In the genomic region with DNA sequence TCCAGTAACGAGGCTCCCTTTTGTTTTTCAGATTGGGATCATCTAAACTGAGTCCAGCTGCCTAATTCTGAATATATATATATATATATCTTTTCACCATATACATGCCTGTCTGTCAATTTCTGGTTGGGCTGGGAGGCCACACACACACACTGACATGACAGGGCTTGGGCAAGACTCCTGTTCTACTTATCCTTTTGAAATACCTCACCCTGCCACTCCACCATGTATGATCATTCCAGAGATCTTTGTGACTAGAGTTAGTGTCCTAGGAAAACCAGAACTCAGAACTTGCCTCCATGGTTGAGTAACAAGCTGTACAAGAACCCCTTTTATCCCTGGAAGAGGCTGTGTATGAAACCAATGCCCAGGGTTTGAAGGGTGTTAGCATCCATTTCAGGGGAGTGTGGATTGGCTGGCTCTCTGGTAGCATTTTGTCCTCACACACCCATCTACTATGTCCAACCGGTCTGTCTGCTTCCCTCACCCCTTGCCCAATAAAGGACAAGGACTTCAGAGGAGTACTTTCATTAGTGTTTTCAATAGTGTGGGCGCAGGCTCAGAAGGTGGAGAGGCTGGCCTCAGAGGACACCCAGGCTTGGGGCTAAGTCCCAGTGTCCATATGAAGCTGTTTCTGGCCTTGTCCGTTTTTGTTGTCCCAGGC, we compare ENCODE assay signal across 8 cellular contexts. TPM values are rescaled to one million over a fixed set of nuclear protein-coding genes. Genes with fewer than 3 reads are reported as not detected.
DNase-seq lines count a peak whose midpoint lies in the region; ATAC-seq and TF ChIP-seq lines count a peak whose summit lies in the region.
"Not testable (repeated sequence)": the region's sequence is repeated elsewhere in the genome, so short reads cannot be mapped to it uniquely, and the experiment has no call there.

No MANE protein-coding gene starts in this region.

- CTCF ChIA-PET in Caco-2 (lab: Charles Lee), result not testable (repeated sequence)
- CTCF ChIA-PET in activated CD8-positive, alpha-beta T cell treated with anti-CD3 and anti-CD28 coated beads, Interleukin-2, amount 10 ng/mL, durations not matched to agents 7 days and 5 days (lab: Charles Lee), result interaction anchor here (1.6 to 8.3 kb wide), 3 partner anchors 23 to 229 kb away, joined by 6 to 736 read pairs (median 84); a partner anchor contains a TSS

- H3K4me3 ChIP-seq in Caco-2 (ENCODE audit: low read depth, low read length); upper lobe of right lung: not testable (repeated sequence)
- H3K4me3 ChIP-seq in HUES64 (ENCODE audit: low read length) (peak overlapping the region; percentile 78), iPS-15b (ENCODE audit: low read depth, low read length) (peak overlapping the region; percentile 58)

- not testable (repeated sequence) for H3K9me3 Mint-ChIP-seq in Caco-2 (ENCODE audit: unreplicated experiment); activated CD8-positive, alpha-beta T cell treated with anti-CD3 and anti-CD28 coated beads, Interleukin-2, amount 10 ng/mL, durations not matched to agents 7 days and 5 days (ENCODE audit: insufficient read depth); brain; nephron progenitor cell

- H3K4me1 ChIP-seq in Caco-2, result peaks cover 25% of the 10 kb centered on the region
- peaks cover 19% of the 10 kb centered on the region; the same call in 1 of the 2 replicates for H3K4me1 ChIP-seq in HUES64 (ENCODE audit: insufficient read depth, low read length)
- H3K4me1 ChIP-seq in iPS-15b (ENCODE audit: control insufficient read depth, insufficient read depth, low read length), result not testable (repeated sequence)
- H3K4me1 ChIP-seq in upper lobe of right lung, result peaks cover 49% of the 10 kb centered on the region

- not testable (repeated sequence) for DNase-seq in Caco-2; activated CD8-positive, alpha-beta T cell treated with anti-CD3 and anti-CD28 coated beads, Interleukin-2, amount 10 ng/mL, durations not matched to agents 7 days and 5 days; nephron progenitor cell; upper lobe of right lung
- DNase-seq in RKO (ENCODE audit: low spot score), result peak; percentile 50

- not testable (repeated sequence) for ATAC-seq in activated CD8-positive, alpha-beta T cell treated with anti-CD3 and anti-CD28 coated beads, Interleukin-2, amount 10 ng/mL, durations not matched to agents 7 days and 5 days; upper lobe of right lung

- WGBS in HUES64, result 85% methylated on average over 3 of the region's 4 CpGs

- H3K9ac ChIP-seq in HUES64 (ENCODE audit: low read depth, low read length), result peak overlapping the region; percentile 96; the same call in 1 of the 2 replicates
- not testable (repeated sequence) for H3K9ac ChIP-seq in iPS-15b (ENCODE audit: low read depth, low read length)

- H3K27ac ChIP-seq in HUES64 (ENCODE audit: low read depth, low read length), result not testable (repeated sequence)
- H3K27ac ChIP-seq in upper lobe of right lung, result peak overlapping the region; percentile 81

- H3K4me1 Mint-ChIP-seq in Caco-2 (ENCODE audit: low read depth, unreplicated experiment) (peaks cover 34% of the 10 kb centered on the region), brain (peaks cover 79% of the 10 kb centered on the region), nephron progenitor cell (peaks cover 78% of the 10 kb centered on the region)
- peaks cover 70% of the 10 kb centered on the region for H3K4me1 Mint-ChIP-seq in activated CD8-positive, alpha-beta T cell treated with anti-CD3 and anti-CD28 coated beads, Interleukin-2, amount 10 ng/mL, durations not matched to agents 7 days and 5 days (ENCODE audit: low read depth)

- not testable (repeated sequence) for H3K27me3 Mint-ChIP-seq in Caco-2 (ENCODE audit: insufficient read depth, unreplicated experiment); activated CD8-positive, alpha-beta T cell treated with anti-CD3 and anti-CD28 coated beads, Interleukin-2, amount 10 ng/mL, durations not matched to agents 7 days and 5 days (ENCODE audit: low read depth); nephron progenitor cell (ENCODE audit: low read depth, poor library complexity)
- peaks cover 29% of the 10 kb centered on the region for H3K27me3 Mint-ChIP-seq in brain

- peak overlapping the region; percentile 96 for H3K27ac Mint-ChIP-seq in Caco-2 (ENCODE audit: unreplicated experiment)
- peak overlapping the region; percentile 91 for H3K27ac Mint-ChIP-seq in activated CD8-positive, alpha-beta T cell treated with anti-CD3 and anti-CD28 coated beads, Interleukin-2, amount 10 ng/mL, durations not matched to agents 7 days and 5 days
- peak overlapping the region in 3 of 5 experiments; percentile 72 to 92 (median 81) for H3K27ac Mint-ChIP-seq in brain
- H3K27ac Mint-ChIP-seq in nephron progenitor cell, result peak overlapping the region; percentile 86

- intact Hi-C loops in Caco-2 (cut with micrococcal nuclease; ENCODE audit: unreplicated experiment); upper lobe of right lung (cut with DNase I): not testable (repeated sequence)

- not testable (repeated sequence) for TF ChIP-seq CTCF in Caco-2 (IDR thresholded peaks at IDR 0.05; ENCODE audit: insufficient read depth in 1 of 2, low read depth in 1 of 2, low read length in 1 of 2, severe bottlenecking in 1 of 2, unreplicated experiment in 1 of 2); brain (conservative IDR thresholded peaks at IDR 0.05); nephron progenitor cell (IDR thresholded peaks at IDR 0.05); upper lobe of right lung (IDR thresholded peaks at IDR 0.05)

- POLR2A ChIA-PET in Caco-2 (lab: Charles Lee), result interaction anchor here (0.7 to 1.7 kb wide), 3 partner anchors 13 to 31 kb away, joined by 3 to 11 read pairs (median 6); a partner anchor contains a TSS
- POLR2A ChIA-PET in activated CD8-positive, alpha-beta T cell treated with anti-CD3 and anti-CD28 coated beads, Interleukin-2, amount 10 ng/mL, durations not matched to agents 7 days and 5 days (lab: Charles Lee), result interaction anchor here (2.0 to 7.3 kb wide), 2 partner anchors 23 to 79 kb away, joined by 5 to 212 read pairs; a partner anchor contains a TSS

- H3K27me3 ChIP-seq in Caco-2 (replicated peaks; ENCODE audit: control insufficient read depth, insufficient read depth, low read length); HUES64 (ENCODE audit: insufficient read depth, low read length); iPS-15b (ENCODE audit: control insufficient read depth, insufficient read depth, low read length); upper lobe of right lung: not testable (repeated sequence)

- H3K4me3 Mint-ChIP-seq in Caco-2 (ENCODE audit: unreplicated experiment) (peak overlapping the region; percentile 92), brain (peak overlapping the region; percentile 40 to 98 (median 84)), nephron progenitor cell (peak overlapping the region; percentile 84)
- H3K4me3 Mint-ChIP-seq in activated CD8-positive, alpha-beta T cell treated with anti-CD3 and anti-CD28 coated beads, Interleukin-2, amount 10 ng/mL, durations not matched to agents 7 days and 5 days, result peak overlapping the region; percentile 86

- peaks cover 99% of the 10 kb centered on the region for H3K36me3 Mint-ChIP-seq in Caco-2 (ENCODE audit: insufficient read depth, unreplicated experiment)
- H3K36me3 Mint-ChIP-seq in activated CD8-positive, alpha-beta T cell treated with anti-CD3 and anti-CD28 coated beads, Interleukin-2, amount 10 ng/mL, durations not matched to agents 7 days and 5 days (ENCODE audit: low read depth), result peaks cover 58% of the 10 kb centered on the region
- H3K36me3 Mint-ChIP-seq in brain, result peaks cover 41% of the 10 kb centered on the region
- H3K36me3 Mint-ChIP-seq in nephron progenitor cell (ENCODE audit: low read depth), result peaks cover 42% of the 10 kb centered on the region

- H3K9me3 ChIP-seq in Caco-2; HUES64 (ENCODE audit: insufficient read depth, low read depth, low read length); iPS-15b (ENCODE audit: control insufficient read depth, insufficient read depth, low read length); upper lobe of right lung: not testable (repeated sequence)

- not testable (repeated sequence) for BruUV-seq in Caco-2 (replicated peaks; lab: Mats Ljungman, UMichigan)

- H3K36me3 ChIP-seq in Caco-2 (ENCODE audit: control insufficient read depth, insufficient read depth, low read length) (peaks cover 13% of the 10 kb centered on the region), HUES64 (ENCODE audit: insufficient read depth, low read length) (peaks cover 49% of the 10 kb centered on the region), iPS-15b (ENCODE audit: control insufficient read depth, insufficient read depth, low read length) (peaks cover 45% of the 10 kb centered on the region), upper lobe of right lung (peaks cover 41% of the 10 kb centered on the region)

RNA-seq across cellular contexts. Expression of a gene that starts 2.1 kb away (rescaled TPM):
- 31.7 and 37.9 TPM in 2 replicates for total RNA-seq in Caco-2 (2022)
- 32.9 TPM for polyA plus RNA-seq in HUES64 (2013, experiment 1 of 2)
- 35.6 TPM for polyA plus RNA-seq in HUES64 (2013, experiment 2 of 2)
- total RNA-seq in activated CD8-positive, alpha-beta T cell treated with anti-CD3 and anti-CD28 coated beads, Interleukin-2, amount 10 ng/mL, durations not matched to agents 7 days and 5 days, result 1 to 10 TPM; 2.8 to 3.0 TPM
- polyA plus RNA-seq in brain (ENCODE audit: insufficient read depth, low read depth, low replicate concordance), result 7.0 TPM
- total RNA-seq in upper lobe of right lung, result 16.2 TPM

RNA-seq across cellular contexts. Expression of a gene that starts 4.2 kb away (rescaled TPM):
- total RNA-seq in Caco-2 (2022), result 1,980 and 2,181 TPM in 2 replicates
- 2,115 TPM for polyA plus RNA-seq in HUES64 (2013, experiment 1 of 2)
- 2,394 TPM for polyA plus RNA-seq in HUES64 (2013, experiment 2 of 2)
- total RNA-seq in activated CD8-positive, alpha-beta T cell treated with anti-CD3 and anti-CD28 coated beads, Interleukin-2, amount 10 ng/mL, durations not matched to agents 7 days and 5 days, result 1,000 to 10,000 TPM; 1,988 to 2,040 TPM
- 1,609 TPM for polyA plus RNA-seq in brain (ENCODE audit: insufficient read depth, low read depth, low replicate concordance)
- total RNA-seq in upper lobe of right lung, result 1,221 TPM

RNA-seq across cellular contexts. Expression of a gene that starts 4.6 kb away (rescaled TPM):
- 11.0 and 13.4 TPM in 2 replicates for total RNA-seq in Caco-2 (2022)
- polyA plus RNA-seq in HUES64 (2013, experiment 1 of 2), result 10.3 TPM
- polyA plus RNA-seq in HUES64 (2013, experiment 2 of 2), result 8.4 TPM
- 1 to 10 TPM; 4.8 to 5.0 TPM for total RNA-seq in activated CD8-positive, alpha-beta T cell treated with anti-CD3 and anti-CD28 coated beads, Interleukin-2, amount 10 ng/mL, durations not matched to agents 7 days and 5 days
- polyA plus RNA-seq in brain (ENCODE audit: insufficient read depth, low read depth, low replicate concordance), result 2.1 TPM
- 8.4 TPM for total RNA-seq in upper lobe of right lung

RNA-seq across cellular contexts. Expression of a gene that starts 6.3 kb away (rescaled TPM):
- total RNA-seq in Caco-2 (2022) (1.2 and 1.8 TPM in 2 replicates), upper lobe of right lung (63.5 TPM)
- polyA plus RNA-seq in HUES64 (2013, experiment 1 of 2), result 182 TPM
- 154 TPM for polyA plus RNA-seq in HUES64 (2013, experiment 2 of 2)
- 10 to 100 TPM in 1 of 2 experiments, 1 to 10 TPM in 1; 10.0 to 12.7 TPM for total RNA-seq in activated CD8-positive, alpha-beta T cell treated with anti-CD3 and anti-CD28 coated beads, Interleukin-2, amount 10 ng/mL, durations not matched to agents 7 days and 5 days
- polyA plus RNA-seq in brain (ENCODE audit: insufficient read depth, low read depth, low replicate concordance), result 41.9 TPM

RNA-seq across cellular contexts. Expression of a gene that starts 12.3 kb away (rescaled TPM):
- total RNA-seq in Caco-2 (2022), result 4.1 and 4.4 TPM in 2 replicates
- 8.7 TPM for polyA plus RNA-seq in HUES64 (2013, experiment 1 of 2)
- polyA plus RNA-seq in HUES64 (2013, experiment 2 of 2), result 9.2 TPM
- total RNA-seq in activated CD8-positive, alpha-beta T cell treated with anti-CD3 and anti-CD28 coated beads, Interleukin-2, amount 10 ng/mL, durations not matched to agents 7 days and 5 days, result 1 to 10 TPM; 5.3 to 6.1 TPM
- 8.8 TPM for polyA plus RNA-seq in brain (ENCODE audit: insufficient read depth, low read depth, low replicate concordance)
- total RNA-seq in upper lobe of right lung, result 3.3 TPM
